19 cellular contexts compared by ENCODE assay signal in the genomic region with DNA sequence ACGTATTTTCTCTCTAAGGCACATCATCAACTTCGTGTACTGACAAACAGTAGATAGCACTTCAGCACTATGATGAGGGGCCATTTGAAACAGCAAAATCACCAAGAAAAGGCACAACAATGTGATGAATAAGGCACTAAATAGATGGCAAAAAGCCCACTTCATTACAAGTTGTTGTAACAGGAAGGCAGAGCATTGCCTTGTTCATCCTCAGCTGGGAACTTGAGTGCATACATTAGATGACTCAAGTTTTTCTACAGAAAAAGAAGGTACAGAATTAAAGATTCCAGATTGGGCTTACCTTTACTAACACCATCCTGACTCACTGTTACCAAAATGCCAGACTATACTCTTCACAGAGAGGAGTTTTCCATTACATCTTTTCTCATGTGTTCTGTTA.
"Had no signal": no experiment of that assay in that cellular context is flagged by ENCODE, and none has a peak within 500 bp of the region (broad histone marks: within the 10 kb centered on the region; RNA-seq: fewer than 3 reads in every experiment).

No MANE protein-coding gene starts in this region.

- H3K9me3 ChIP-seq: lower lobe of right lung, spleen, transverse colon had no signal

- H3K4me3 ChIP-seq: lower lobe of right lung, spleen, transverse colon had no signal

- H3K27me3 Mint-ChIP-seq: activated CD4-positive, alpha-beta T cell treated with anti-CD3 and anti-CD28 coated beads for 36 hours; activated CD8-positive, alpha-beta T cell treated with anti-CD3 and anti-CD28 coated beads for 36 hours; activated naive CD8-positive, alpha-beta T cell treated with anti-CD3 and anti-CD28 coated beads, Interleukin-2, amount 10 ng/mL, durations not matched to agents 7 days and 5 days; naive thymus-derived CD4-positive, alpha-beta T cell had no signal

- ATAC-seq: activated CD4-positive, alpha-beta T cell treated with anti-CD3 and anti-CD28 coated beads for 36 hours; activated CD8-positive, alpha-beta T cell treated with anti-CD3 and anti-CD28 coated beads for 36 hours; left cardiac atrium; lower lobe of right lung; naive thymus-derived CD4-positive, alpha-beta T cell; right cardiac atrium had no signal

- H3K27ac Mint-ChIP-seq: activated CD4-positive, alpha-beta T cell treated with anti-CD3 and anti-CD28 coated beads for 36 hours; activated CD8-positive, alpha-beta T cell treated with anti-CD3 and anti-CD28 coated beads for 36 hours; activated naive CD8-positive, alpha-beta T cell treated with anti-CD3 and anti-CD28 coated beads, Interleukin-2, amount 10 ng/mL, durations not matched to agents 7 days and 5 days; naive thymus-derived CD4-positive, alpha-beta T cell had no signal

- H3K4me3 Mint-ChIP-seq: activated CD4-positive, alpha-beta T cell treated with anti-CD3 and anti-CD28 coated beads for 36 hours; activated CD8-positive, alpha-beta T cell treated with anti-CD3 and anti-CD28 coated beads for 36 hours; activated naive CD8-positive, alpha-beta T cell treated with anti-CD3 and anti-CD28 coated beads, Interleukin-2, amount 10 ng/mL, durations not matched to agents 7 days and 5 days; naive thymus-derived CD4-positive, alpha-beta T cell had no signal

- H3K36me3 ChIP-seq: lower lobe of right lung, spleen, transverse colon, WERI-Rb-1 had no signal

- H3K9me3 Mint-ChIP-seq: activated CD8-positive, alpha-beta T cell treated with anti-CD3 and anti-CD28 coated beads for 36 hours; activated naive CD8-positive, alpha-beta T cell treated with anti-CD3 and anti-CD28 coated beads, Interleukin-2, amount 10 ng/mL, durations not matched to agents 7 days and 5 days had no signal

- H3K27ac ChIP-seq: lower lobe of right lung, transverse colon, WERI-Rb-1 had no signal

- H3K4me1 Mint-ChIP-seq: activated CD4-positive, alpha-beta T cell treated with anti-CD3 and anti-CD28 coated beads for 36 hours; activated naive CD8-positive, alpha-beta T cell treated with anti-CD3 and anti-CD28 coated beads, Interleukin-2, amount 10 ng/mL, durations not matched to agents 7 days and 5 days; naive thymus-derived CD4-positive, alpha-beta T cell had no signal

- H3K27me3 ChIP-seq: spleen, transverse colon had no signal

- DNase-seq: activated CD4-positive, alpha-beta T cell treated with anti-CD3 and anti-CD28 coated beads for 36 hours; activated CD8-positive, alpha-beta memory T cell treated with anti-CD3 and anti-CD28 coated beads, Interleukin-2, amount 50 U/mL, for 4 hours; activated CD8-positive, alpha-beta T cell treated with anti-CD3 and anti-CD28 coated beads for 36 hours; activated naive CD8-positive, alpha-beta T cell treated with anti-CD3 and anti-CD28 coated beads, Interleukin-2, amount 10 ng/mL, durations not matched to agents 7 days and 5 days; anterior cingulate cortex; central memory CD4-positive, alpha-beta T cell; cortex of kidney; effector CD8-positive, alpha-beta T cell; glutamatergic neuron; left cardiac atrium; lower lobe of right lung; naive thymus-derived CD4-positive, alpha-beta T cell; right cardiac atrium; spleen; stimulated activated CD4-positive, alpha-beta T cell treated with anti-CD3 and anti-CD28 coated beads, Interleukin-1b, Interleukin-23, amount 100 ng/mL, for 48 hours; stimulated activated naive CD4-positive, alpha-beta T cell; substantia nigra; transverse colon; WERI-Rb-1 had no signal

- H3K4me1 ChIP-seq: lower lobe of right lung, transverse colon had no signal

- H3K36me3 Mint-ChIP-seq: activated naive CD8-positive, alpha-beta T cell treated with anti-CD3 and anti-CD28 coated beads, Interleukin-2, amount 10 ng/mL, durations not matched to agents 7 days and 5 days; naive thymus-derived CD4-positive, alpha-beta T cell had no signal
